Comparison of ENCODE assay signal across 8 cellular contexts in genomic region chr19:42856866-42857543, GRCh38. TPM values are rescaled to one million over a fixed set of nuclear protein-coding genes. Genes with fewer than 3 reads are reported as not detected.
DNase-seq lines count a peak whose midpoint lies in the region; ATAC-seq and TF ChIP-seq lines count a peak whose summit lies in the region.
"Not testable (repeated sequence)": the region's sequence is repeated elsewhere in the genome, so short reads cannot be mapped to it uniquely, and the experiment has no call there.

No MANE protein-coding gene starts in this region.

- peaks cover 37% of the 10 kb centered on the region for H3K9me3 Mint-ChIP-seq in HFFc6
- not testable (repeated sequence) for H3K9me3 Mint-ChIP-seq in activated CD4-positive, alpha-beta T cell treated with anti-CD3 and anti-CD28 coated beads, Interleukin-2, amount 10 ng/mL, durations not matched to agents 24 days and 14 days; osteocyte (ENCODE audit: unreplicated experiment)

- TF ChIP-seq CTCF in DND-41 (IDR thresholded peaks at IDR 0.05; ENCODE audit: borderline replicate concordance, extremely low read depth, low read length, poor library complexity, severe bottlenecking) (peak; percentile 72), HFFc6 (IDR thresholded peaks at IDR 0.05) (peak; percentile 80), mammary epithelial cell (conservative IDR thresholded peaks at IDR 0.05 in 1 of 2, IDR thresholded peaks at IDR 0.05 in 1 of 2; ENCODE audit: extremely low read depth in 1 of 2, insufficient read depth in 1 of 2, low read depth in 1 of 2, low read length in 2 of 2) (peak; percentile 63 to 77), osteocyte (IDR thresholded peaks at IDR 0.05) (peak; percentile 26), upper lobe of right lung (IDR thresholded peaks at IDR 0.05) (peak; percentile 57)

- in situ Hi-C loops in mammary epithelial cell (cut with MboI; ENCODE audit: low sequenced_read_pairs in 2 of 2), result loop anchor here in 1 of 2 donors (10.0 kb wide), 1 partner anchor 62 kb away; no protein-coding TSS in a partner anchor

- H3K27ac ChIP-seq in DND-41 (ENCODE audit: low read length); mammary epithelial cell (ENCODE audit: insufficient read depth, low read depth, low read length); upper lobe of right lung: not testable (repeated sequence)

- not testable (repeated sequence) for H3K9me3 ChIP-seq in DND-41 (ENCODE audit: insufficient read depth, low read length, severe bottlenecking); mammary epithelial cell (replicated peaks; ENCODE audit: insufficient read depth, low read length); upper lobe of right lung

- peak; percentile 13 for DNase-seq in DND-41
- not testable (repeated sequence) for DNase-seq in HFFc6, mammary epithelial cell, upper lobe of right lung
- peak; percentile 14 for DNase-seq in NK-92 treated with Interleukin-12 subunit alpha and Interleukin-12 subunit beta, amount 100 ng/mL, for 24 hours (lab: John Stamatoyannopoulos, UW)
- peak; percentile 59 for DNase-seq in activated CD4-positive, alpha-beta T cell treated with anti-CD3 and anti-CD28 coated beads, Interleukin-2, amount 10 ng/mL, durations not matched to agents 24 days and 14 days
- DNase-seq in globus pallidus (ENCODE audit: low spot score), result peak; percentile 50
- peak; percentile 79 for DNase-seq in osteocyte (ENCODE audit: extremely low spot score, unreplicated experiment)

- not testable (repeated sequence) for H3K9ac ChIP-seq in DND-41 (ENCODE audit: low read depth, low read length); mammary epithelial cell (ENCODE audit: insufficient read depth, low read length)

- 78% methylated on average over 14 of the region's 19 CpGs for WGBS in mammary epithelial cell (ENCODE audit: low coverage, missing lambda C conversion rate)

- peaks cover 64% of the 10 kb centered on the region for H3K4me1 Mint-ChIP-seq in HFFc6 (ENCODE audit: low read depth)
- H3K4me1 Mint-ChIP-seq in activated CD4-positive, alpha-beta T cell treated with anti-CD3 and anti-CD28 coated beads, Interleukin-2, amount 10 ng/mL, durations not matched to agents 24 days and 14 days; osteocyte (ENCODE audit: unreplicated experiment): not testable (repeated sequence)

- CTCF ChIA-PET in mammary epithelial cell (lab: Charles Lee; ENCODE audit: low non-redundant PET), result interaction anchor here (0.6 kb wide), 1 partner anchor 213 kb away, joined by 5 read pairs; no protein-coding TSS in a partner anchor

- H3K36me3 ChIP-seq in DND-41 (ENCODE audit: insufficient read depth, low read length); mammary epithelial cell (ENCODE audit: insufficient read depth, low read length); upper lobe of right lung: not testable (repeated sequence)

- ATAC-seq in DND-41 (ENCODE audit: insufficient read depth, low read depth); upper lobe of right lung: not testable (repeated sequence)

- not testable (repeated sequence) for H3K27me3 Mint-ChIP-seq in HFFc6 (ENCODE audit: insufficient read depth); activated CD4-positive, alpha-beta T cell treated with anti-CD3 and anti-CD28 coated beads, Interleukin-2, amount 10 ng/mL, durations not matched to agents 24 days and 14 days; osteocyte (ENCODE audit: unreplicated experiment)

- intact Hi-C loops in activated CD4-positive, alpha-beta T cell treated with anti-CD3 and anti-CD28 coated beads, Interleukin-2, amount 10 ng/mL, durations not matched to agents 24 days and 14 days (cut with micrococcal nuclease); upper lobe of right lung (cut with DNase I): not testable (repeated sequence)
- intact Hi-C loops in mammary epithelial cell (cut with micrococcal nuclease), result loop anchor here (1.0 to 5.0 kb wide), 3 partner anchors 28 to 65 kb away; no protein-coding TSS in a partner anchor

- peaks cover 43% of the 10 kb centered on the region for H3K36me3 Mint-ChIP-seq in HFFc6 (ENCODE audit: low read depth)
- H3K36me3 Mint-ChIP-seq in activated CD4-positive, alpha-beta T cell treated with anti-CD3 and anti-CD28 coated beads, Interleukin-2, amount 10 ng/mL, durations not matched to agents 24 days and 14 days (ENCODE audit: low read depth); osteocyte (ENCODE audit: unreplicated experiment): not testable (repeated sequence)

- H3K27me3 ChIP-seq in DND-41 (ENCODE audit: insufficient read depth, low read length, poor library complexity); mammary epithelial cell (ENCODE audit: insufficient read depth, low read length); upper lobe of right lung: not testable (repeated sequence)

- dilution Hi-C loops in mammary epithelial cell (cut with HindIII; ENCODE audit: low sequenced_read_pairs), result not testable (repeated sequence)

- not testable (repeated sequence) for H3K4me2 ChIP-seq in DND-41 (ENCODE audit: insufficient read depth, low read length); mammary epithelial cell (ENCODE audit: insufficient read depth, low read depth, low read length)

- not testable (repeated sequence) for H3K79me2 ChIP-seq in DND-41 (ENCODE audit: insufficient read depth, low read length); mammary epithelial cell (ENCODE audit: insufficient read depth, low read length)

- H3K4me3 Mint-ChIP-seq in HFFc6; activated CD4-positive, alpha-beta T cell treated with anti-CD3 and anti-CD28 coated beads, Interleukin-2, amount 10 ng/mL, durations not matched to agents 24 days and 14 days; osteocyte (ENCODE audit: unreplicated experiment): not testable (repeated sequence)

- not testable (repeated sequence) for H3K4me1 ChIP-seq in DND-41 (ENCODE audit: insufficient read depth, low read length); upper lobe of right lung
- H3K4me1 ChIP-seq in mammary epithelial cell (ENCODE audit: insufficient read depth, low read length), result peaks cover 13% of the 10 kb centered on the region

- peak overlapping the region; percentile 36; the same call in 1 of the 2 replicates for H3K27ac Mint-ChIP-seq in HFFc6
- not testable (repeated sequence) for H3K27ac Mint-ChIP-seq in activated CD4-positive, alpha-beta T cell treated with anti-CD3 and anti-CD28 coated beads, Interleukin-2, amount 10 ng/mL, durations not matched to agents 24 days and 14 days; osteocyte (ENCODE audit: unreplicated experiment)

- not testable (repeated sequence) for H3K4me3 ChIP-seq in DND-41 (ENCODE audit: low read depth in 1 of 2, low read length in 2 of 2); mammary epithelial cell (replicated peaks in 1 of 3; ENCODE audit: insufficient read depth in 1 of 3, low read depth in 2 of 3, low read length in 3 of 3); upper lobe of right lung

- not testable (repeated sequence) for H2AFZ ChIP-seq in DND-41 (ENCODE audit: low read depth, low read length); mammary epithelial cell (ENCODE audit: low read depth, low read length)

- H4K20me1 ChIP-seq in DND-41 (ENCODE audit: insufficient read depth, low read length); mammary epithelial cell (ENCODE audit: insufficient read depth, low read length): not testable (repeated sequence)

- BruUV-seq in mammary epithelial cell (replicated peaks; lab: Mats Ljungman, UMichigan), result not testable (repeated sequence)

RNA-seq across cellular contexts. Expression of gene PSG1, which starts 22.5 kb away (rescaled TPM):
- 10 to 100 TPM in 1 of 6 experiments, 1 to 10 TPM in 5; 4.3 to 10.5 (median 8.6) TPM for total RNA-seq in HFFc6 (2021; fragmentation: NEBNext Ultra II Directional; extraction: Animal tissue kit (Norgen Biotek cat#: 25700))
- not detected in 2 replicates for total RNA-seq in activated CD4-positive, alpha-beta T cell treated with anti-CD3 and anti-CD28 coated beads, Interleukin-2, amount 10 ng/mL, durations not matched to agents 24 days and 14 days
- total RNA-seq in mammary epithelial cell, result not detected
- polyA plus RNA-seq in mammary epithelial cell, result 0.10 TPM
- polyA minus RNA-seq in mammary epithelial cell, result not detected
- not detected in 2 replicates for total RNA-seq in osteocyte
- not detected for total RNA-seq in upper lobe of right lung

Comparison
In these comparisons a context has a peak if more than half of its experiments do, and no peak if none do; other contexts are left out.
1. CTCF ChIP-seq: peak in every context shown above with its lines; median percentile 80 in HFFc6; 72 in DND-41; 70 in mammary epithelial cell; 57 in upper lobe of right lung; 26 in osteocyte.